ENCODE assay signal across 24 cellular contexts in the genomic region with DNA sequence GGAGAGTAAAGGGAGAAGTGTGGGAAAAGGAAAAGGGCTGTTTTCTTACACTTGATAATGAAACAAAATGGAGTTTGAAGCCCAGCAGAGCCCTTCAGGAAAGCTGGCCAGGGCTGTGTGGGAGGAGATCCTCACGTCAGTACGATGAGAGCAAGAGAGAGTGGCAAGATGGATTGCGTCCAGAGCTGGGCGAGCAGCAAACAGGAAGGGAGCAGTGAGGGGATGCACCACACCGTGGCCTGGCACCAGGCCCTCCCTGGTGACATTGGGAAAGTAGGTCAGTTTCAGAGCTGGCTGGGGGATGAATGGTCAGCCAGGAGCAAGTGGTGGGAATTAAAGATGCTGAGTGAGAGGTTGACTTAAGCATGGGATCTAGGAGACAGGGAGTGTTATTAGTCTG.
DNase-seq lines count a peak whose midpoint lies in the region; ATAC-seq, FAIRE-seq and TF ChIP-seq lines count a peak whose summit lies in the region.
"Had no signal": no experiment of that assay in that cellular context is flagged by ENCODE, and none has a peak within 500 bp of the region (broad histone marks: within the 10 kb centered on the region; RNA-seq: fewer than 3 reads in every experiment).

No MANE protein-coding gene starts in this region.

- no peak overlapping the region for H3K27ac ChIP-seq in right cardiac atrium (ENCODE audit: low read length)
- H3K27ac ChIP-seq: BLaER1, brain microvascular endothelial cell, GM23248, upper lobe of left lung had no signal

- DNase-seq in GM12865 (ENCODE audit: low read depth) (peak; percentile 41), bronchial epithelial cell (ENCODE audit: low read depth) (no peak), right cardiac atrium (peak; percentile 66 to 86 (median 86)), posterior cingulate gyrus (peak in 7 of 10 donors; percentile 12 to 89 (median 55)), D721Med (ENCODE audit: insufficient read length, low spot score) (no peak), NCI-H69 (lab: John Stamatoyannopoulos, UW) (no peak), GM13976 (ENCODE audit: low spot score) (no peak)
- DNase-seq: activated B cell treated with CpG ODN at 0.5 μM for 24 hours; activated CD4-positive, alpha-beta T cell treated with anti-CD3 and anti-CD28 coated beads, Interleukin-2, amount 50 U/mL, for 48 hours; activated effector memory CD4-positive, alpha-beta T cell treated with anti-CD3 and anti-CD28 coated beads, Interleukin-2, amount 50 U/mL, for 16 hours; Caco-2; cortex of kidney; GM23248; MM.1S; NCI-H1436 treated with DMSO at 0.1 percent for 48 hours; NCI-H748 treated with DMSO at 0.1 percent for 48 hours; stimulated activated CD4-positive, alpha-beta T cell treated with anti-CD3 and anti-CD28 coated beads, Interleukin-12 subunit alpha, Interleukin-12 subunit beta, amount 100 ng/mL, for 4 hours; stimulated activated CD4-positive, alpha-beta T cell treated with anti-CD3 and anti-CD28 coated beads, Interleukin-4, amount 100 ng/mL, for 4 hours; stimulated activated naive CD8-positive, alpha-beta T cell treated with anti-CD3 and anti-CD28 coated beads, Interleukin-15, amount 100 ng/mL, for 72 hours; upper lobe of left lung had no signal

- TF ChIP-seq CTCF in GM12865 (IDR thresholded peaks at IDR 0.05; ENCODE audit: insufficient read depth, low read depth, low read length, missing control alignments) (no peak), bronchial epithelial cell (IDR thresholded peaks at IDR 0.05; ENCODE audit: insufficient read depth, low read length, severe bottlenecking) (no peak), D721Med (IDR thresholded peaks at IDR 0.05; ENCODE audit: insufficient read depth, missing control alignments) (no peak), GM13976 (IDR thresholded peaks at IDR 0.05; ENCODE audit: borderline replicate concordance, control extremely low read depth, extremely low read depth, insufficient read depth, missing control alignments) (no peak)

- H3K4me3 ChIP-seq in GM12865 (ENCODE audit: low read depth, low read length) (no peak overlapping the region), bronchial epithelial cell (ENCODE audit: low read depth, low read length) (no peak overlapping the region), right cardiac atrium (ENCODE audit: low read length) (no peak overlapping the region)
- H3K4me3 ChIP-seq: BLaER1, GM23248, upper lobe of left lung had no signal

- intact Hi-C loops in right cardiac atrium (cut with DNase I), result no loop called here
- intact Hi-C loops in posterior cingulate gyrus (cut with DNase I), result no loop called here

- in situ Hi-C loops in GM13976 (cut with MboI; ENCODE audit: low sequenced_read_pairs, unreplicated experiment), result no loop called here

- peak; percentile 92 to 93 for ATAC-seq in right cardiac atrium
- no peak for ATAC-seq in HG02759 (IDR thresholded peaks at IDR 0.05; ENCODE audit: unreplicated experiment)
- ATAC-seq: stimulated activated naive CD8-positive, alpha-beta T cell treated with anti-CD3 and anti-CD28 coated beads, Interleukin-15, amount 100 ng/mL, for 72 hours had no signal

- peaks cover 2% of the 10 kb centered on the region for H3K4me1 ChIP-seq in right cardiac atrium (ENCODE audit: control insufficient read depth, insufficient read depth, low read length)
- H3K4me1 ChIP-seq: BLaER1, Caco-2, upper lobe of left lung had no signal

- no peaks in the 10 kb centered on the region for H3K36me3 ChIP-seq in bronchial epithelial cell (ENCODE audit: control insufficient read depth, insufficient read depth, low read length)
- H3K36me3 ChIP-seq: BLaER1, brain microvascular endothelial cell, upper lobe of left lung had no signal

- FAIRE-seq in bronchial epithelial cell (lab: Jason Lieb, UNC) (peak; percentile 79), D721Med (lab: Jason Lieb, UNC) (no peak)
- FAIRE-seq: endometrium had no signal

- 15% methylated on average over 5 of the region's 5 CpGs for WGBS in right cardiac atrium

- H3K9me3 ChIP-seq in right cardiac atrium (ENCODE audit: control insufficient read depth, low read length), result no peaks in the 10 kb centered on the region
- H3K9me3 ChIP-seq: BLaER1, Caco-2, upper lobe of left lung had no signal

- H3K27me3 ChIP-seq in bronchial epithelial cell (ENCODE audit: control insufficient read depth, insufficient read depth, low read length) (no peaks in the 10 kb centered on the region), right cardiac atrium (ENCODE audit: control insufficient read depth, insufficient read depth) (no peaks in the 10 kb centered on the region)
- H3K27me3 ChIP-seq: BLaER1, brain microvascular endothelial cell, upper lobe of left lung had no signal

Comparison
In these comparisons a context has a peak if more than half of its experiments do, and no peak if none do; other contexts are left out.
1. DNase-seq: peak in GM12865 (single experiment), right cardiac atrium (3 of 3) and posterior cingulate gyrus (7 of 10); none in bronchial epithelial cell (single experiment), D721Med (single experiment), NCI-H69 (single experiment) and GM13976 (single experiment).